Comparison of ENCODE assay signal across 26 cellular contexts in genomic region chr11:121487191-121487590, GRCh38. TPM values are rescaled to one million over a fixed set of nuclear protein-coding genes. Genes with fewer than 3 reads are reported as not detected.
DNase-seq lines count a peak whose midpoint lies in the region; TF ChIP-seq lines count a peak whose summit lies in the region.
"Had no signal": no experiment of that assay in that cellular context is flagged by ENCODE, and none has a peak within 500 bp of the region (broad histone marks: within the 10 kb centered on the region; RNA-seq: fewer than 3 reads in every experiment).

No MANE protein-coding gene starts in this region.

- TF ChIP-seq CTCF in thyroid gland (IDR thresholded peaks at IDR 0.05): no peak
- TF ChIP-seq CTCF in CD14-positive monocyte (IDR thresholded peaks at IDR 0.05): no peak
- TF ChIP-seq CTCF in ascending aorta (IDR thresholded peaks at IDR 0.05): no peak

- peak overlapping the region in 1 of 3 donors; percentile 59 for H3K27ac ChIP-seq in thyroid gland
- H3K27ac ChIP-seq in ascending aorta: peak overlapping the region in 1 of 2 donors; percentile 14
- H3K27ac ChIP-seq: colonic mucosa, psoas muscle, RWPE1, skin epidermis had no signal

- peaks cover 3% of the 10 kb centered on the region for H3K9me3 Mint-ChIP-seq in activated naive CD8-positive, alpha-beta T cell (ENCODE audit: low read depth)
- no peaks in the 10 kb centered on the region for H3K9me3 Mint-ChIP-seq in activated naive CD8-positive, alpha-beta T cell treated with anti-CD3 and anti-CD28 coated beads for 36 hours
- H3K9me3 Mint-ChIP-seq in immature natural killer cell (no peaks in the 10 kb centered on the region), CD14-positive monocyte (no peaks in the 10 kb centered on the region)
- H3K9me3 Mint-ChIP-seq: brain had no signal

- intact Hi-C loops in thyroid gland (cut with DNase I) (no loop called here), CD14-positive monocyte (cut with micrococcal nuclease) (loop anchor here in 1 of 2 donors (10.0 kb wide), 1 partner anchor 162 kb away; no protein-coding TSS in a partner anchor), ascending aorta (cut with DNase I) (no loop called here)

- H3K36me3 ChIP-seq in thyroid gland (no peaks in the 10 kb centered on the region), ascending aorta (no peaks in the 10 kb centered on the region)
- H3K36me3 ChIP-seq: colonic mucosa, HAP-1 had no signal

- DNase-seq in activated naive CD8-positive, alpha-beta T cell treated with anti-CD3 and anti-CD28 coated beads for 36 hours: no peak
- DNase-seq in NCI-H187 treated with DMSO at 0.1 percent for 48 hours (lab: John Stamatoyannopoulos, UW): peak; percentile 35
- no peak for DNase-seq in immature natural killer cell
- peak; percentile 43 to 55 for DNase-seq in thyroid gland
- DNase-seq in CD14-positive monocyte (ENCODE audit: low spot score): no peak
- no peak for DNase-seq in ascending aorta (ENCODE audit: low spot score in 2 of 2)
- no peak for DNase-seq in NCI-H2081 (lab: John Stamatoyannopoulos, UW)
- DNase-seq: activated CD4-positive, alpha-beta T cell treated with anti-CD3 and anti-CD28 coated beads, Interleukin-2, amount 50 U/mL, for 4 hours; activated naive CD4-positive, alpha-beta T cell treated with Interleukin-2 at 50 U/mL for 16 hours; Calu3; colonic mucosa; EL; left colon; MM.1S; NCI-H146; NCI-H510A treated with DMSO at 0.1 percent for 48 hours; psoas muscle; stimulated activated CD4-positive, alpha-beta T cell treated with anti-CD3 and anti-CD28 coated beads, Interleukin-2, amount 100 ng/mL, for 24 hours; stimulated activated naive CD4-positive, alpha-beta T cell treated with Interleukin-2 at 50 U/mL for 16 hours had no signal

- H3K4me1 ChIP-seq in thyroid gland (peaks cover 12 to 15% of the 10 kb centered on the region in 2 donors), ascending aorta (peaks cover 0 to 4% of the 10 kb centered on the region in 2 donors)
- H3K4me1 ChIP-seq: colonic mucosa, HAP-1, psoas muscle had no signal

- 47 to 66% methylated on average over 4 to 5 of the region's 6 CpGs for WGBS in thyroid gland, 2 donors

- H3K9me3 ChIP-seq in thyroid gland (no peaks in the 10 kb centered on the region), ascending aorta (no peaks in the 10 kb centered on the region)
- H3K9me3 ChIP-seq: colonic mucosa, HAP-1, psoas muscle had no signal

- peak overlapping the region; percentile 74 for H3K27ac Mint-ChIP-seq in activated naive CD8-positive, alpha-beta T cell
- H3K27ac Mint-ChIP-seq in activated naive CD8-positive, alpha-beta T cell treated with anti-CD3 and anti-CD28 coated beads for 36 hours: no peak overlapping the region
- H3K27ac Mint-ChIP-seq in immature natural killer cell (peak overlapping the region; percentile 97 to 100 (median 99)), CD14-positive monocyte (peak overlapping the region in 2 of 7 donors; percentile 47 to 48)

- no peaks in the 10 kb centered on the region for H3K27me3 Mint-ChIP-seq in activated naive CD8-positive, alpha-beta T cell
- H3K27me3 Mint-ChIP-seq in activated naive CD8-positive, alpha-beta T cell treated with anti-CD3 and anti-CD28 coated beads for 36 hours: no peaks in the 10 kb centered on the region
- peaks cover 23 to 37% (median 26%) of the 10 kb centered on the region in 3 donors for H3K27me3 Mint-ChIP-seq in immature natural killer cell (ENCODE audit: low read depth in 3 of 3)
- H3K27me3 Mint-ChIP-seq in CD14-positive monocyte (ENCODE audit: low read depth in 3 of 3): no peaks in the 10 kb centered on the region
- H3K27me3 Mint-ChIP-seq: type B pancreatic cell had no signal

- no peak overlapping the region for H3K4me3 ChIP-seq in thyroid gland (replicated peaks in 1 of 3)
- no peak overlapping the region for H3K4me3 ChIP-seq in ascending aorta
- H3K4me3 ChIP-seq: colonic mucosa, HAP-1, K562, psoas muscle, skin epidermis had no signal

- no peak for TF ChIP-seq POLR2A in thyroid gland (IDR thresholded peaks at IDR 0.05)

- H3K36me3 Mint-ChIP-seq in activated naive CD8-positive, alpha-beta T cell: peaks cover 32% of the 10 kb centered on the region
- peaks cover 64% of the 10 kb centered on the region for H3K36me3 Mint-ChIP-seq in activated naive CD8-positive, alpha-beta T cell treated with anti-CD3 and anti-CD28 coated beads for 36 hours
- H3K36me3 Mint-ChIP-seq in immature natural killer cell: peaks cover 34 to 63% (median 55%) of the 10 kb centered on the region in 3 donors
- peaks cover 66 to 83% of the 10 kb centered on the region in 2 donors for H3K36me3 Mint-ChIP-seq in CD14-positive monocyte

- H3K27me3 ChIP-seq in thyroid gland (no peaks in the 10 kb centered on the region), ascending aorta (no peaks in the 10 kb centered on the region)
- H3K27me3 ChIP-seq: colonic mucosa had no signal

- no peak overlapping the region for H3K4me3 Mint-ChIP-seq in activated naive CD8-positive, alpha-beta T cell
- H3K4me3 Mint-ChIP-seq in activated naive CD8-positive, alpha-beta T cell treated with anti-CD3 and anti-CD28 coated beads for 36 hours: no peak overlapping the region
- H3K4me3 Mint-ChIP-seq in immature natural killer cell: peak overlapping the region; percentile 19 to 70 (median 46)
- H3K4me3 Mint-ChIP-seq in CD14-positive monocyte: no peak overlapping the region
- H3K4me3 Mint-ChIP-seq: type B pancreatic cell had no signal

- peaks cover 74% of the 10 kb centered on the region for H3K4me1 Mint-ChIP-seq in activated naive CD8-positive, alpha-beta T cell (ENCODE audit: low read depth)
- H3K4me1 Mint-ChIP-seq in activated naive CD8-positive, alpha-beta T cell treated with anti-CD3 and anti-CD28 coated beads for 36 hours: peaks cover 62% of the 10 kb centered on the region
- H3K4me1 Mint-ChIP-seq in immature natural killer cell (peaks cover 77 to 91% of the 10 kb centered on the region in 2 donors), CD14-positive monocyte (peaks cover 24% of the 10 kb centered on the region)

RNA-seq across cellular contexts. Expression of gene SORL1, which starts 35.1 kb away (rescaled TPM):
- 10 to 100 TPM; 47.5 to 47.9 TPM for total RNA-seq in activated naive CD8-positive, alpha-beta T cell treated with anti-CD3 and anti-CD28 coated beads for 36 hours
- polyA plus RNA-seq in immature natural killer cell: 100 to 1,000 TPM; 125 to 281 (median 189) TPM
- 10 to 100 TPM; 19.6 to 73.8 (median 53.6) TPM for total RNA-seq in thyroid gland
- 10 to 100 TPM; 52.5 to 59.4 TPM for polyA plus RNA-seq in CD14-positive monocyte
- 10.5 TPM for total RNA-seq in ascending aorta

Comparison
In these comparisons a context has a peak if more than half of its experiments do, and no peak if none do; other contexts are left out.
1. H3K4me3 Mint-ChIP-seq: peak in immature natural killer cell (5 of 5); none in activated naive CD8-positive, alpha-beta T cell (single experiment), activated naive CD8-positive, alpha-beta T cell treated with anti-CD3 and anti-CD28 coated beads for 36 hours (single experiment) and CD14-positive monocyte (0 of 2).
2. DNase-seq: peak in NCI-H187 treated with DMSO at 0.1 percent for 48 hours (single experiment) and thyroid gland (2 of 2); none in activated naive CD8-positive, alpha-beta T cell treated with anti-CD3 and anti-CD28 coated beads for 36 hours (single experiment), immature natural killer cell (0 of 3), CD14-positive monocyte (single experiment), ascending aorta (0 of 2) and NCI-H2081 (0 of 2).